ENCODE assay signal across 22 cellular contexts in the genomic region with DNA sequence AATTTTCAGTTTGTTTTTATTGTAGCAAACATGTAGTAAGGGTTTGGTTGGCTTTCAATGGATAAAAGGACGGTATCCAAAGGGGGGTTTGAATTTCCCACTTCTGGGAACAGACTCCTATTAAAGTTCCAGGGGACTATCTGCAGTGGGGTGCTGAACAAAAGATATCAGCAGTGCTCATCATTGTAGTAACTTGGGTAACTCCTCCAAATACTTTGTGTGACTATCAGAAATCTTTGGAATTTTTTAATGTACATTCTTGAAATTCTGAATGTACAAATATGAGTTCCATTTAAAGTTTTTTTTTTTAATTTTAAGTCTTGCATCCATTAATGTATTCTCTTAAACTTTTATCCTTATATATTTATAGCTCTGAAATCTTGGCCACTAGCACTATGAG. TPM values are rescaled to one million over a fixed set of nuclear protein-coding genes. Genes with fewer than 3 reads are reported as not detected.
DNase-seq lines count a peak whose midpoint lies in the region; ATAC-seq and TF ChIP-seq lines count a peak whose summit lies in the region.
"Had no signal": no experiment of that assay in that cellular context is flagged by ENCODE, and none has a peak within 500 bp of the region (broad histone marks: within the 10 kb centered on the region; RNA-seq: fewer than 3 reads in every experiment).

No MANE protein-coding gene starts in this region.

- intact Hi-C loops in OCI-LY7 (cut with micrococcal nuclease; ENCODE audit: unreplicated experiment), result no loop called here

- H3K27ac Mint-ChIP-seq in T-helper 17 cell, result no peak overlapping the region
- H3K27ac Mint-ChIP-seq: CD14-positive monocyte had no signal

- H3K4me1 ChIP-seq in GM23248 (ENCODE audit: insufficient read depth), result no peaks in the 10 kb centered on the region; the same call in 1 of the 2 replicates
- H3K4me1 ChIP-seq in OCI-LY7 (ENCODE audit: insufficient read depth, low read length, poor library complexity, severe bottlenecking), result no peaks in the 10 kb centered on the region
- H3K4me1 ChIP-seq: BE2C, HAP-1 had no signal

- CTCF ChIA-PET in OCI-LY7 (lab: Charles Lee; ENCODE audit: unreplicated experiment), result no interaction called here

- no peak overlapping the region for H2AFZ ChIP-seq in GM23248
- H2AFZ ChIP-seq in OCI-LY7 (ENCODE audit: low read length), result no peak overlapping the region

- TF ChIP-seq CTCF in AG10803 (conservative IDR thresholded peaks at IDR 0.05; ENCODE audit: low read length), result no peak
- TF ChIP-seq CTCF in choroid plexus epithelial cell (conservative IDR thresholded peaks at IDR 0.05; ENCODE audit: low read depth, low read length), result no peak
- TF ChIP-seq CTCF in OCI-LY7 (conservative IDR thresholded peaks at IDR 0.05; ENCODE audit: low read length), result no peak

- no peaks in the 10 kb centered on the region for H3K27me3 Mint-ChIP-seq in T-helper 17 cell

- no peaks in the 10 kb centered on the region for H3K9me2 ChIP-seq in GM23248 (ENCODE audit: insufficient read depth)
- no peaks in the 10 kb centered on the region for H3K9me2 ChIP-seq in OCI-LY7 (ENCODE audit: insufficient read depth, low read length)

- no peak overlapping the region for H3K4me3 Mint-ChIP-seq in T-helper 17 cell
- H3K4me3 Mint-ChIP-seq: CD14-positive monocyte had no signal

- no peak overlapping the region for H3K27ac ChIP-seq in GM23248
- H3K27ac ChIP-seq in OCI-LY7 (ENCODE audit: low read depth, low read length, poor library complexity, severe bottlenecking), result no peak overlapping the region
- H3K27ac ChIP-seq: SK-N-MC had no signal

- H3K9ac ChIP-seq in GM23248, result no peak overlapping the region

- no TSS peak for BruUV-seq in OCI-LY7 (replicated peaks; lab: Mats Ljungman, UMichigan)

- H3K4me3 ChIP-seq in AG10803 (ENCODE audit: low read length), result no peak overlapping the region
- no peak overlapping the region for H3K4me3 ChIP-seq in GM23248
- no peak overlapping the region for H3K4me3 ChIP-seq in choroid plexus epithelial cell (ENCODE audit: low read depth, low read length)
- H3K4me3 ChIP-seq in OCI-LY7 (ENCODE audit: low read depth, low read length, poor library complexity, severe bottlenecking), result no peak overlapping the region
- H3K4me3 ChIP-seq: HAP-1, SK-N-MC had no signal

- WGBS in GM23248 (ENCODE audit: low coverage in 1 of 2, low lambda C conversion rate in 2 of 2, missing lambda C conversion rate in 2 of 2), 2 experiments, result 95 to 96% methylated on average over 1 of the region's 1 CpG

- H4K20me1 ChIP-seq in GM23248 (ENCODE audit: insufficient read depth) (no peaks in the 10 kb centered on the region), OCI-LY7 (ENCODE audit: insufficient read depth, low read length) (no peaks in the 10 kb centered on the region)

- H3K4me1 Mint-ChIP-seq in T-helper 17 cell, result peaks cover 2% of the 10 kb centered on the region

- H3K9me3 ChIP-seq in GM23248 (ENCODE audit: low read depth) (no peaks in the 10 kb centered on the region), OCI-LY7 (ENCODE audit: low read length) (no peaks in the 10 kb centered on the region), T-helper 17 cell (ENCODE audit: control insufficient read depth, low read length, poor library complexity, severe bottlenecking) (no peaks in the 10 kb centered on the region)
- H3K9me3 ChIP-seq: BE2C, HAP-1 had no signal

- H3K36me3 Mint-ChIP-seq in T-helper 17 cell (ENCODE audit: low read depth), result peaks cover 6% of the 10 kb centered on the region

- no peak overlapping the region for H3K4me2 ChIP-seq in GM23248 (ENCODE audit: unreplicated experiment)
- H3K4me2 ChIP-seq in OCI-LY7 (ENCODE audit: low read length), result no peak overlapping the region

- H3K36me3 ChIP-seq in GM23248 (ENCODE audit: low read depth), result peaks cover 40% of the 10 kb centered on the region
- peaks cover 63% of the 10 kb centered on the region for H3K36me3 ChIP-seq in OCI-LY7 (ENCODE audit: insufficient read depth, low read length)

- no peak for ATAC-seq in T-helper 17 cell

- DNase-seq in AG10803 (ENCODE audit: low read depth) (peak; percentile 15), GM23248 (peak; percentile 1), choroid plexus epithelial cell (ENCODE audit: low read depth) (peak; percentile 8), 8988T (no peak), OCI-LY7 (ENCODE audit: low spot score) (no peak), T-helper 17 cell (no peak), NCI-H1694 (lab: John Stamatoyannopoulos, UW) (no peak)
- DNase-seq: BE2C, Calu3, DND-41, GOT3, KG1, MM.1S, NCI-H1694 treated with DMSO at 0.1 percent for 48 hours, NCI-H2081, NCI-H2227 treated with DMSO at 0.1 percent for 48 hours, NCI-H526 treated with DMSO at 0.1 percent for 48 hours, SIG-M5, T-helper 2 cell had no signal

- H3K79me2 ChIP-seq in GM23248 (ENCODE audit: insufficient read depth) (no peaks in the 10 kb centered on the region), OCI-LY7 (ENCODE audit: insufficient read depth, low read depth, low read length) (no peaks in the 10 kb centered on the region)

- POLR2A ChIA-PET in OCI-LY7 (lab: Charles Lee), result interaction anchor here (0.9 to 1.9 kb wide), 2 partner anchors 10 to 177 kb away, joined by 3 to 10 read pairs; no protein-coding TSS in a partner anchor

- no peaks in the 10 kb centered on the region for H3K27me3 ChIP-seq in GM23248 (replicated peaks; ENCODE audit: insufficient read depth)
- H3K27me3 ChIP-seq: BE2C had no signal

- in situ Hi-C loops in GM23248 (cut with MboI), result no loop called here

- H3F3A ChIP-seq in GM23248 (ENCODE audit: insufficient read depth), result no peaks in the 10 kb centered on the region

RNA-seq across cellular contexts. Expression of a gene that starts 42.1 kb away (rescaled TPM):
- 64.6 and 67.8 TPM in 2 replicates for total RNA-seq in GM23248 (2014; rRNA removed; shearing (Covaris generic))
- polyA plus RNA-seq in GM23248 (2016; fragmentation: Nextera tagmentation; extraction: Ambion mirVana), result 65.6 and 67.2 TPM in 2 replicates
- total RNA-seq in OCI-LY7 (2014; rRNA removed; shearing (Covaris generic)), result 51.7 and 53.4 TPM in 2 replicates
- total RNA-seq in OCI-LY7 (2022) (75.3 and 84.0 TPM in 2 replicates), T-helper 17 cell (10 to 100 TPM; 23.2 to 23.8 TPM)

Comparison
In these comparisons a context has a peak if more than half of its experiments do, and no peak if none do; other contexts are left out.
1. DNase-seq: peak in AG10803 (single experiment), GM23248 (single experiment) and choroid plexus epithelial cell (single experiment); none in 8988T (single experiment), OCI-LY7 (single experiment), T-helper 17 cell (0 of 3) and NCI-H1694 (single experiment).